In genomic region chr3:58074126-58074715, GRCh38 we compare ENCODE assay signal across 10 cellular contexts.
DNase-seq lines count a peak whose midpoint lies in the region; ATAC-seq and TF ChIP-seq lines count a peak whose summit lies in the region.
"Had no signal": no experiment of that assay in that cellular context is flagged by ENCODE, and none has a peak within 500 bp of the region (broad histone marks: within the 10 kb centered on the region; RNA-seq: fewer than 3 reads in every experiment).

No MANE protein-coding gene starts in this region.

- H2BK5ac ChIP-seq in neuronal stem cell (ENCODE audit: low read length) = no peak overlapping the region

- H3K23ac ChIP-seq in neuronal stem cell (ENCODE audit: low read depth, low read length, poor library complexity) = no peak overlapping the region

- DNase-seq in activated T-cell treated with anti-CD3 and anti-CD28 coated beads, Interleukin-2, amount 50 U/mL, for 4 hours = no peak
- no peak for DNase-seq in activated T-cell treated with anti-CD3 and anti-CD28 coated beads, Interleukin-2, amount 50 U/mL, for 1 hour
- DNase-seq in tibial artery (no peak), neuronal stem cell (ENCODE audit: low spot score) (no peak)
- DNase-seq: MG63 had no signal

- peak overlapping the region; percentile 24 for H3K4me3 Mint-ChIP-seq in activated T-cell treated with anti-CD3 and anti-CD28 coated beads, Interleukin-2, amount 50 U/mL, for 4 hours
- H3K4me3 Mint-ChIP-seq in activated naive CD8-positive, alpha-beta T cell = peak overlapping the region; percentile 21

- H3K18ac ChIP-seq in neuronal stem cell (ENCODE audit: low read length) = no peak overlapping the region

- no peak overlapping the region for H3K9ac ChIP-seq in neuronal stem cell (ENCODE audit: low read depth, low read length, poor library complexity)
- H3K9ac ChIP-seq: parathyroid adenoma had no signal

- no peak overlapping the region for H2AK5ac ChIP-seq in neuronal stem cell (ENCODE audit: low read depth, low read length)

- no peak overlapping the region for H2BK120ac ChIP-seq in neuronal stem cell (ENCODE audit: low read depth, low read length)

- ATAC-seq in activated T-cell treated with anti-CD3 and anti-CD28 coated beads, Interleukin-2, amount 50 U/mL, for 4 hours = no peak
- peak; percentile 53 for ATAC-seq in HG03354 (IDR thresholded peaks at IDR 0.05; ENCODE audit: poor library complexity, severe bottlenecking, unreplicated experiment)
- ATAC-seq in HG03025 (IDR thresholded peaks at IDR 0.05; ENCODE audit: low FRiP score, unreplicated experiment) = no peak
- ATAC-seq in HG03045 (IDR thresholded peaks at IDR 0.05; ENCODE audit: unreplicated experiment) = no peak

- H3K4me3 ChIP-seq in tibial artery (no peak overlapping the region), neuronal stem cell (ENCODE audit: low read length in 2 of 2) (no peak overlapping the region)
- H3K4me3 ChIP-seq: MG63 had no signal

- H2BK15ac ChIP-seq in neuronal stem cell (ENCODE audit: low read length) = no peak overlapping the region

- no peaks in the 10 kb centered on the region for H3K79me1 ChIP-seq in neuronal stem cell (ENCODE audit: low read depth, low read length)

- H3K14ac ChIP-seq in neuronal stem cell (ENCODE audit: low read length) = no peak overlapping the region

- H3K4me1 Mint-ChIP-seq in activated T-cell treated with anti-CD3 and anti-CD28 coated beads, Interleukin-2, amount 50 U/mL, for 4 hours (ENCODE audit: low read depth) = peaks cover 31% of the 10 kb centered on the region
- peaks cover 45% of the 10 kb centered on the region for H3K4me1 Mint-ChIP-seq in activated naive CD8-positive, alpha-beta T cell (ENCODE audit: low read depth)

- H4K8ac ChIP-seq in neuronal stem cell (ENCODE audit: low read depth, low read length) = no peak overlapping the region

- H3K36me3 Mint-ChIP-seq in activated T-cell treated with anti-CD3 and anti-CD28 coated beads, Interleukin-2, amount 50 U/mL, for 4 hours (ENCODE audit: insufficient read depth) = peaks cover 16% of the 10 kb centered on the region
- peaks cover 8% of the 10 kb centered on the region for H3K36me3 Mint-ChIP-seq in activated naive CD8-positive, alpha-beta T cell

- no peak overlapping the region for H4K91ac ChIP-seq in neuronal stem cell (ENCODE audit: low read depth, low read length, poor library complexity)

- no peak overlapping the region for H3K4ac ChIP-seq in neuronal stem cell (ENCODE audit: low read length)

- no peak overlapping the region for H2BK12ac ChIP-seq in neuronal stem cell (ENCODE audit: low read length)

- no peak overlapping the region for H2AFZ ChIP-seq in neuronal stem cell (ENCODE audit: low read length)
- H2AFZ ChIP-seq: parathyroid adenoma had no signal

- H3K36me3 ChIP-seq in tibial artery (peaks cover 0 to 23% (median 21%) of the 10 kb centered on the region in 3 donors), neuronal stem cell (replicated peaks in 1 of 2; ENCODE audit: control insufficient read depth in 2 of 2, insufficient read depth in 2 of 2, low read length in 2 of 2) (peaks cover 6 to 15% of the 10 kb centered on the region in 2 donors)

- no peaks in the 10 kb centered on the region for H3K27me3 Mint-ChIP-seq in activated T-cell treated with anti-CD3 and anti-CD28 coated beads, Interleukin-2, amount 50 U/mL, for 4 hours (ENCODE audit: low read depth)
- H3K27me3 Mint-ChIP-seq in activated naive CD8-positive, alpha-beta T cell = no peaks in the 10 kb centered on the region

- no peak overlapping the region for H3K4me2 ChIP-seq in neuronal stem cell (ENCODE audit: insufficient read depth, low read length, poor library complexity, severe bottlenecking)

- no CpG with 5 or more reads among the region's 4 CpGs for WGBS in neuronal stem cell (ENCODE audit: extremely low coverage in 2 of 2, insufficient read length in 2 of 2, insufficient replicate concordance in 1 of 2), 2 donors

- H3K9me3 ChIP-seq in tibial artery (no peaks in the 10 kb centered on the region), neuronal stem cell (replicated peaks in 1 of 2; ENCODE audit: control insufficient read depth in 2 of 2, insufficient read depth in 1 of 2, low read depth in 1 of 2, low read length in 2 of 2) (no peaks in the 10 kb centered on the region)
- H3K9me3 ChIP-seq: MG63 had no signal

- H3K4me1 ChIP-seq in tibial artery (peaks cover 14 to 71% (median 41%) of the 10 kb centered on the region in 4 donors), neuronal stem cell (ENCODE audit: control insufficient read depth in 2 of 2, insufficient read depth in 1 of 2, low read depth in 1 of 2, low read length in 2 of 2) (peaks cover 0 to 3% of the 10 kb centered on the region in 2 donors)

- TF ChIP-seq CTCF in tibial artery (IDR thresholded peaks at IDR 0.05) = no peak

- H3K27me3 ChIP-seq in tibial artery (no peaks in the 10 kb centered on the region), neuronal stem cell (ENCODE audit: control insufficient read depth in 3 of 3, insufficient read depth in 3 of 3, low read depth in 1 of 3, low read length in 3 of 3) (no peaks in the 10 kb centered on the region)
- H3K27me3 ChIP-seq: MG63 had no signal

- intact Hi-C loops in tibial artery (cut with DNase I; ENCODE audit: low total_unique reads) = no loop called here

- no peak overlapping the region for H3K27ac Mint-ChIP-seq in activated naive CD8-positive, alpha-beta T cell

- H3K9me3 Mint-ChIP-seq in activated T-cell treated with anti-CD3 and anti-CD28 coated beads, Interleukin-2, amount 50 U/mL, for 4 hours = no peaks in the 10 kb centered on the region
- H3K9me3 Mint-ChIP-seq in activated naive CD8-positive, alpha-beta T cell (ENCODE audit: low read depth) = no peaks in the 10 kb centered on the region

- peak overlapping the region; percentile 62 to 64 for H3K27ac ChIP-seq in tibial artery
- H3K27ac ChIP-seq in neuronal stem cell (replicated peaks; ENCODE audit: low read length) = no peak overlapping the region
- H3K27ac ChIP-seq: parathyroid adenoma had no signal
